17 cellular contexts compared by ENCODE assay signal in the genomic region with DNA sequence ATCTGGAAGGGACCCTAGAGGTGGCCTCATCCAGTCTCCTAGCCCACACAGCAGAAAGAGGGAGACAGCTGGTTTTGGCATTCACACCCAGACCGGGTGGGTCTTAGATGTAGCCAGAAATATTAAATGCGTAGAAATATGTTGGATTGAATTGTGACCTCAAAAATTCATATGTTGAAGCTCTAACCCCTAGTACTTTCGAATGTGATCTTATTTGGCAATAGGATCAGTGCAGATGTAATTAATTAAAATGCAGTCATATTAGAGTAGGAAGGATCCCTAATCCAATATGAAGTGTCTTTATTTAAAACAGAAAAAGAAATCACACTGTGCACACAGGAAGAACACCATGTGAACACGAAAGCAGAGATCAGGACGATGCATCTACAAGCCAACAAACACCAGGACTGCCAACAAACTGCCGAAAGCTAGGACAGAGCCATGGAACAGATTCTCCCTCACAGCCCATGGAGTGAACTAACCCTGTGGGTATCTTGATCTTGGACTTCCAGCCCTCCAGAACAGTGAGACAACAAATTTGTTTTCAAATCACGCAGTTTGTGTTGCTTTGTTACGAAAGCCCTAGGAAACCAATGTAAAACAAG. TPM values are rescaled to one million over a fixed set of nuclear protein-coding genes. Genes with fewer than 3 reads are reported as not detected.
A peak's percentile ranks its signal among the peaks of the same experiment; 100 is the strongest.
DNase-seq lines count a peak whose midpoint lies in the region; ATAC-seq, FAIRE-seq and TF ChIP-seq lines count a peak whose summit lies in the region.
"Had no signal": no experiment of that assay in that cellular context is flagged by ENCODE, and none has a peak within 500 bp of the region (broad histone marks: within the 10 kb centered on the region; RNA-seq: fewer than 3 reads in every experiment).

No MANE protein-coding gene starts in this region.

- no peak overlapping the region for H4K5ac ChIP-seq in H1 (ENCODE audit: insufficient read length, low read depth, low read length)

- peaks cover 8% of the 10 kb centered on the region for H3K23me2 ChIP-seq in H1 (ENCODE audit: low read depth, low read length)

- 0 out of 2 replicates have a peak overlapping the region, but pooled peaks have one; percentile 89 for H2BK15ac ChIP-seq in H1 (ENCODE audit: low read length)

- peaks cover 2% of the 10 kb centered on the region for H3K79me1 ChIP-seq in H1 (ENCODE audit: low read depth, low read length)

- H3K4me1 Mint-ChIP-seq in CD4-positive, alpha-beta T cell (ENCODE audit: low read depth), result peaks cover 29% of the 10 kb centered on the region
- H3K4me1 Mint-ChIP-seq in GM23338 (peaks cover 38% of the 10 kb centered on the region), nephron (peaks cover 75% of the 10 kb centered on the region), endodermal cell (peaks cover 15% of the 10 kb centered on the region)
- H3K4me1 Mint-ChIP-seq in activated CD8-positive, alpha-beta T cell treated with anti-CD3 and anti-CD28 coated beads, Interleukin-2, amount 10 ng/mL, durations not matched to agents 7 days and 5 days (ENCODE audit: low read depth), result peaks cover 26% of the 10 kb centered on the region

- H3K23ac ChIP-seq in H1 (ENCODE audit: insufficient read length), result no peak overlapping the region

- H3K27ac Mint-ChIP-seq in CD4-positive, alpha-beta T cell, result no peak overlapping the region
- H3K27ac Mint-ChIP-seq in GM23338 (no peak overlapping the region), nephron (peak overlapping the region; percentile 26 to 94 (median 80)), endodermal cell (no peak overlapping the region)
- H3K27ac Mint-ChIP-seq in activated CD8-positive, alpha-beta T cell treated with anti-CD3 and anti-CD28 coated beads, Interleukin-2, amount 10 ng/mL, durations not matched to agents 7 days and 5 days, result no peak overlapping the region

- no peaks in the 10 kb centered on the region for H3F3A ChIP-seq in GM23338 (replicated peaks; ENCODE audit: low read depth)

- intact Hi-C loops in CD4-positive, alpha-beta T cell (cut with DNase I, micrococcal nuclease), result no loop called here

- TF ChIP-seq EP300 in H1 (IDR thresholded peaks at IDR 0.05; ENCODE audit: borderline replicate concordance in 1 of 2, low read depth in 2 of 2, low read length in 2 of 2), result no peak

- H3K4me1 ChIP-seq in GM23338 (ENCODE audit: insufficient read depth), result peaks cover 34% of the 10 kb centered on the region
- H3K4me1 ChIP-seq in H1 (replicated peaks in 1 of 4; ENCODE audit: control insufficient read depth in 3 of 4, insufficient read depth in 4 of 4, low read length in 3 of 4), result peaks cover 6 to 20% (median 17%) of the 10 kb centered on the region in 4 experiments
- H3K4me1 ChIP-seq in endodermal cell (ENCODE audit: control insufficient read depth, insufficient read depth, low read length), result no peaks in the 10 kb centered on the region

- H2BK12ac ChIP-seq in H1 (ENCODE audit: low read depth, low read length), result peak overlapping the region; percentile 96

- POLR2A ChIA-PET in CD4-positive, alpha-beta T cell (lab: Charles Lee), result interaction anchor here (0.6 to 1.5 kb wide), 3 partner anchors 8 to 20 kb away, joined by 3 read pairs; no protein-coding TSS in a partner anchor
- POLR2A ChIA-PET in H1 (lab: Charles Lee; ENCODE audit: partially characterized antibody), result interaction anchor here (4.1 kb wide), 1 partner anchor 8 kb away, joined by 48 read pairs; no protein-coding TSS in a partner anchor
- POLR2A ChIA-PET in activated CD8-positive, alpha-beta T cell treated with anti-CD3 and anti-CD28 coated beads, Interleukin-2, amount 10 ng/mL, durations not matched to agents 7 days and 5 days (lab: Charles Lee), result no interaction called here

- H3K56ac ChIP-seq in H1 (replicated peaks; ENCODE audit: insufficient read length, low read depth, low read length), result no peak overlapping the region

- H2BK5ac ChIP-seq in H1 (ENCODE audit: low read depth, low read length), result peak overlapping the region; percentile 69; the same call in 1 of the 2 replicates

- peak overlapping the region; percentile 32 for H3K4me3 Mint-ChIP-seq in CD4-positive, alpha-beta T cell
- no peak overlapping the region for H3K4me3 Mint-ChIP-seq in GM23338
- peak overlapping the region in 1 of 3 experiments; percentile 49 for H3K4me3 Mint-ChIP-seq in nephron
- H3K4me3 Mint-ChIP-seq in activated CD8-positive, alpha-beta T cell treated with anti-CD3 and anti-CD28 coated beads, Interleukin-2, amount 10 ng/mL, durations not matched to agents 7 days and 5 days, result no peak overlapping the region
- no peak overlapping the region for H3K4me3 Mint-ChIP-seq in endodermal cell
- H3K4me3 Mint-ChIP-seq: CD14-positive monocyte had no signal

- WGBS in H1 (ENCODE audit: extremely low coverage in 1 of 2, insufficient coverage in 1 of 2, insufficient read length in 1 of 2, insufficient replicate concordance in 2 of 2, low coverage in 1 of 2, low lambda C conversion rate in 2 of 2, missing lambda C conversion rate in 1 of 2), 2 experiments, result 92% methylated on average over 8 of the region's 8 CpGs; no CpG with 5 or more reads in 1 of the 2 experiments
- WGBS in endodermal cell (ENCODE audit: insufficient coverage in 1 of 2, insufficient read length in 1 of 2), 2 experiments, result 95 to 97% methylated on average over 5 to 8 of the region's 8 CpGs

- H3K14ac ChIP-seq in H1 (ENCODE audit: insufficient read length), result no peak overlapping the region

- no peak for ATAC-seq in CD4-positive, alpha-beta T cell (ENCODE audit: poor library complexity)
- no peak for ATAC-seq in GM23338
- no peak for ATAC-seq in activated CD8-positive, alpha-beta T cell treated with anti-CD3 and anti-CD28 coated beads, Interleukin-2, amount 10 ng/mL, durations not matched to agents 7 days and 5 days
- ATAC-seq: GM12878, HCT116 had no signal

- no peak overlapping the region for H3K4ac ChIP-seq in H1 (replicated peaks; ENCODE audit: insufficient read length, low read depth, low read length)

- H3K9me2 ChIP-seq in GM23338 (ENCODE audit: insufficient read depth), result peaks cover 5% of the 10 kb centered on the region; the same call in 1 of the 2 replicates

- TF ChIP-seq CTCF in CD4-positive, alpha-beta T cell (IDR thresholded peaks at IDR 0.05), result no peak
- no peak for TF ChIP-seq CTCF in GM23338 (conservative IDR thresholded peaks at IDR 0.05; ENCODE audit: low read depth in 2 of 2)
- TF ChIP-seq CTCF in H1 (IDR thresholded peaks at IDR 0.05; ENCODE audit: control extremely low read depth in 1 of 3, insufficient read depth in 1 of 3, low read depth in 1 of 3, low read length in 3 of 3), result no peak
- no peak for TF ChIP-seq CTCF in nephron (IDR thresholded peaks at IDR 0.05; ENCODE audit: unreplicated experiment in 3 of 3)
- TF ChIP-seq CTCF in endodermal cell (conservative IDR thresholded peaks at IDR 0.05), result no peak

- no peaks in the 10 kb centered on the region for H4K20me1 ChIP-seq in GM23338 (replicated peaks; ENCODE audit: insufficient read depth)
- no peaks in the 10 kb centered on the region for H4K20me1 ChIP-seq in H1 (replicated peaks in 1 of 2; ENCODE audit: control insufficient read depth in 1 of 2, insufficient read depth in 2 of 2, low read length in 2 of 2)

- no peak overlapping the region for H4K91ac ChIP-seq in H1 (replicated peaks; ENCODE audit: insufficient read length, low read length)

- H3K27me3 Mint-ChIP-seq in CD4-positive, alpha-beta T cell, result no peaks in the 10 kb centered on the region
- H3K27me3 Mint-ChIP-seq in GM23338 (ENCODE audit: insufficient read depth, low read depth, poor library complexity) (peaks cover 17% of the 10 kb centered on the region), nephron (ENCODE audit: low read depth) (no peaks in the 10 kb centered on the region), endodermal cell (ENCODE audit: insufficient read depth) (peaks cover 14% of the 10 kb centered on the region)
- H3K27me3 Mint-ChIP-seq in activated CD8-positive, alpha-beta T cell treated with anti-CD3 and anti-CD28 coated beads, Interleukin-2, amount 10 ng/mL, durations not matched to agents 7 days and 5 days (ENCODE audit: low read depth), result no peaks in the 10 kb centered on the region

- peak overlapping the region; percentile 93; the same call in 1 of the 2 replicates for H2AK5ac ChIP-seq in H1 (ENCODE audit: low read depth, low read length)

- no peak for TF ChIP-seq POLR2A in H1 (IDR thresholded peaks at IDR 0.05; ENCODE audit: control extremely low read depth in 1 of 2, low read depth in 2 of 2, low read length in 2 of 2)

- no peak for DNase-seq in CD4-positive, alpha-beta T cell
- DNase-seq in GM23338 (ENCODE audit: low spot score), result no peak
- no peak for DNase-seq in H1 (ENCODE audit: low read depth in 1 of 2, low spot score in 2 of 2)
- no peak for DNase-seq in activated CD8-positive, alpha-beta T cell treated with anti-CD3 and anti-CD28 coated beads, Interleukin-2, amount 10 ng/mL, durations not matched to agents 7 days and 5 days
- no peak for DNase-seq in D341Med (ENCODE audit: low spot score)
- no peak for DNase-seq in endodermal cell
- DNase-seq: Caco-2; CD8-positive, alpha-beta memory T cell; DMS53 had no signal

- no peak overlapping the region for H4K8ac ChIP-seq in H1 (ENCODE audit: extremely low read depth, insufficient read depth, low read length)

- no peak overlapping the region for H2BK120ac ChIP-seq in H1 (replicated peaks; ENCODE audit: low read depth, low read length)

- no peak overlapping the region for H3K27ac ChIP-seq in CD4-positive, alpha-beta T cell (ENCODE audit: low read depth, low read length)
- H3K27ac ChIP-seq in GM23338 (ENCODE audit: low read depth) (0 out of 2 replicates have a peak overlapping the region, but pooled peaks have one; percentile 88), H1 (ENCODE audit: low read depth, low read length) (no peak overlapping the region), endodermal cell (ENCODE audit: low read depth, low read length) (no peak overlapping the region)
- H3K27ac ChIP-seq: KMS-11 had no signal

- H3K9me3 ChIP-seq in CD4-positive, alpha-beta T cell (ENCODE audit: control insufficient read depth, low read length), result no peaks in the 10 kb centered on the region
- H3K9me3 ChIP-seq in H1 (ENCODE audit: insufficient read depth in 2 of 2, low read depth in 1 of 2, low read length in 1 of 2) (no peaks in the 10 kb centered on the region), endodermal cell (ENCODE audit: control insufficient read depth, low read length) (no peaks in the 10 kb centered on the region)
- H3K9me3 ChIP-seq: Caco-2 had no signal

- CTCF ChIA-PET in CD4-positive, alpha-beta T cell (lab: Charles Lee), result interaction anchor here (1.7 kb wide), 1 partner anchor 42 kb away, joined by 4 read pairs; no protein-coding TSS in a partner anchor
- CTCF ChIA-PET in H1 (lab: Charles Lee; ENCODE audit: partially characterized antibody), result interaction anchor here (1.1 to 1.9 kb wide), 2 partner anchors 8 to 109 kb away, joined by 6 to 8 read pairs; no protein-coding TSS in a partner anchor
- CTCF ChIA-PET in activated CD8-positive, alpha-beta T cell treated with anti-CD3 and anti-CD28 coated beads, Interleukin-2, amount 10 ng/mL, durations not matched to agents 7 days and 5 days (lab: Charles Lee), result interaction anchor here (1.4 to 2.0 kb wide), 2 partner anchors 16 to 42 kb away, joined by 3 to 4 read pairs; no protein-coding TSS in a partner anchor

- no peak overlapping the region for H3K9ac ChIP-seq in H1 (replicated peaks in 1 of 4; ENCODE audit: extremely low read depth in 1 of 4, low read depth in 3 of 4, low read length in 3 of 4)
- no peak overlapping the region for H3K9ac ChIP-seq in endodermal cell (ENCODE audit: extremely low read depth, low read length, poor library complexity, severe bottlenecking)
- H3K9ac ChIP-seq: KMS-11 had no signal

- H2AFZ ChIP-seq in GM23338 (peak overlapping the region; percentile 60; the same call in 1 of the 2 replicates), H1 (ENCODE audit: low read length) (no peak overlapping the region)

- H3K18ac ChIP-seq in H1 (ENCODE audit: extremely low read depth, low read length), result peak overlapping the region; percentile 65; the same call in 1 of the 2 replicates

- no peaks in the 10 kb centered on the region for H3K36me3 Mint-ChIP-seq in CD4-positive, alpha-beta T cell (ENCODE audit: low read depth)
- H3K36me3 Mint-ChIP-seq in GM23338 (ENCODE audit: low read depth) (no peaks in the 10 kb centered on the region; the same call in 2 of the 3 replicates), nephron (ENCODE audit: low read depth) (peaks cover 3% of the 10 kb centered on the region), endodermal cell (ENCODE audit: low read depth) (no peaks in the 10 kb centered on the region)
- H3K36me3 Mint-ChIP-seq in activated CD8-positive, alpha-beta T cell treated with anti-CD3 and anti-CD28 coated beads, Interleukin-2, amount 10 ng/mL, durations not matched to agents 7 days and 5 days (ENCODE audit: low read depth), result peaks cover 15% of the 10 kb centered on the region

- H3K9me3 Mint-ChIP-seq in CD4-positive, alpha-beta T cell, result no peaks in the 10 kb centered on the region
- H3K9me3 Mint-ChIP-seq in GM23338 (peaks cover 8% of the 10 kb centered on the region; the same call in 1 of the 3 replicates), nephron (no peaks in the 10 kb centered on the region), endodermal cell (no peaks in the 10 kb centered on the region)
- H3K9me3 Mint-ChIP-seq in activated CD8-positive, alpha-beta T cell treated with anti-CD3 and anti-CD28 coated beads, Interleukin-2, amount 10 ng/mL, durations not matched to agents 7 days and 5 days (ENCODE audit: insufficient read depth), result no peaks in the 10 kb centered on the region
- H3K9me3 Mint-ChIP-seq: CD14-positive monocyte; CD8-positive, alpha-beta memory T cell; IgD-negative memory B cell had no signal

- H3K36me3 ChIP-seq in GM23338 (ENCODE audit: insufficient read depth) (no peaks in the 10 kb centered on the region), H1 (ENCODE audit: control insufficient read depth in 2 of 4, insufficient read depth in 4 of 4, low read length in 3 of 4) (no peaks in the 10 kb centered on the region; a peak in 1 of 8 replicates), endodermal cell (ENCODE audit: control insufficient read depth, insufficient read depth, low read length) (no peaks in the 10 kb centered on the region)

- H3K4me2 ChIP-seq in GM23338 (peak overlapping the region; percentile 39), H1 (ENCODE audit: insufficient read depth in 1 of 2, low read depth in 2 of 2, low read length in 2 of 2) (no peak overlapping the region)
- H3K4me2 ChIP-seq: KMS-11 had no signal

- no peak for TF ChIP-seq RAD21 in H1 (IDR thresholded peaks at IDR 0.05 in 1 of 2, conservative IDR thresholded peaks at IDR 0.05 in 1 of 2; ENCODE audit: low read depth in 2 of 2, low read length in 2 of 2)

- H3K79me2 ChIP-seq in GM23338 (replicated peaks; ENCODE audit: insufficient read depth) (no peaks in the 10 kb centered on the region; the same call in none of the 2 replicates), H1 (ENCODE audit: control insufficient read depth in 1 of 2, insufficient read depth in 2 of 2, low read length in 2 of 2) (no peaks in the 10 kb centered on the region)

- H3K4me3 ChIP-seq in GM23338 (no peak overlapping the region), H1 (ENCODE audit: extremely low read depth in 1 of 4, insufficient read depth in 2 of 4, low read depth in 3 of 4, low read length in 4 of 4) (no peak overlapping the region), endodermal cell (ENCODE audit: low read length) (no peak overlapping the region)
- H3K4me3 ChIP-seq: GM12878 had no signal

- FAIRE-seq in H1 (lab: Jason Lieb, UNC), result no peak
- FAIRE-seq: A204.1, GM12878, GM18507 had no signal

- H3K27me3 ChIP-seq in CD4-positive, alpha-beta T cell (ENCODE audit: control insufficient read depth, insufficient read depth, low read length), result no peaks in the 10 kb centered on the region
- H3K27me3 ChIP-seq in GM23338 (ENCODE audit: insufficient read depth) (peaks cover 12% of the 10 kb centered on the region), H1 (replicated peaks in 1 of 4; ENCODE audit: control insufficient read depth in 3 of 4, extremely low read depth in 1 of 4, insufficient read depth in 3 of 4, low read length in 3 of 4) (peaks cover 0 to 11% (median 9%) of the 10 kb centered on the region in 4 experiments; a peak in 5 of 7 replicates), endodermal cell (ENCODE audit: control insufficient read depth, insufficient read depth, low read length, poor library complexity, severe bottlenecking) (no peaks in the 10 kb centered on the region)

- H2BK20ac ChIP-seq in H1 (ENCODE audit: low read length), result peak overlapping the region; percentile 93

RNA-seq across cellular contexts. Expression of a gene that starts 2.9 kb away (rescaled TPM):
- 10 to 100 TPM; 50.3 to 54.3 TPM for total RNA-seq in CD4-positive, alpha-beta T cell
- total RNA-seq in GM23338 (2014; rRNA removed; shearing (Covaris generic)), result 55.8 and 60.5 TPM in 2 replicates
- polyA plus RNA-seq in GM23338 (2016; fragmentation: Nextera tagmentation; extraction: Ambion mirVana) (16.4 and 17.5 TPM in 2 replicates), H1 (2011; rRNA removed) (201 TPM in 2 replicates)
- 49.7 and 61.1 TPM in 2 replicates for total RNA-seq in H1 (2021; fragmentation: NEBNext Ultra II Directional; extraction: Animal tissue kit (Norgen Biotek cat#: 25700))
- 147 TPM for polyA plus RNA-seq in H1 (2011; cell fraction: cytosol; rRNA removed)
- 319 TPM for polyA plus RNA-seq in H1 (2011; cell fraction: nucleus; rRNA removed)
- 47.4 to 54.6 TPM (median 51.3 TPM) in 4 replicates for polyA plus RNA-seq in H1 (2012, experiment 1 of 2)
- 26.3 TPM for polyA plus RNA-seq in H1 (2012, experiment 2 of 2)
- polyA plus RNA-seq in H1 (2013, experiment 1 of 2), result 35.6 TPM
- polyA plus RNA-seq in H1 (2013, experiment 2 of 2), result 34.4 TPM
- polyA minus RNA-seq in H1 (2011; rRNA and poly(A)+ RNA removed), result 329 and 459 TPM in 2 replicates
- polyA minus RNA-seq in H1 (2011; cell fraction: cytosol; rRNA and poly(A)+ RNA removed), result 84.0 TPM
- 113 TPM for polyA minus RNA-seq in H1 (2011; cell fraction: nucleus; rRNA and poly(A)+ RNA removed)
- 100 to 1,000 TPM; 102 to 106 TPM for total RNA-seq in activated CD8-positive, alpha-beta T cell treated with anti-CD3 and anti-CD28 coated beads, Interleukin-2, amount 10 ng/mL, durations not matched to agents 7 days and 5 days
- total RNA-seq in endodermal cell, result 10 to 100 TPM; 39.2 to 50.2 TPM
- polyA plus RNA-seq in endodermal cell (2013, experiment 1 of 2), result 54.5 TPM
- 51.2 TPM for polyA plus RNA-seq in endodermal cell (2013, experiment 2 of 2)

Comparison
In these comparisons a context has a peak if more than half of its experiments do, and no peak if none do; other contexts are left out.
1. H3K27ac Mint-ChIP-seq: peak in nephron (3 of 3); none in CD4-positive, alpha-beta T cell (single experiment), GM23338 (single experiment), activated CD8-positive, alpha-beta T cell treated with anti-CD3 and anti-CD28 coated beads, Interleukin-2, amount 10 ng/mL, durations not matched to agents 7 days and 5 days (single experiment) and endodermal cell (single experiment).